ENCODE assay signal across 31 cellular contexts in genomic region chr2:36382472-36382871, GRCh38.
"Had no signal": no experiment of that assay in that cellular context is flagged by ENCODE, and none has a peak within 500 bp of the region (broad histone marks: within the 10 kb centered on the region; RNA-seq: fewer than 3 reads in every experiment).

No MANE protein-coding gene starts in this region.

- DNase-seq: activated B cell treated with CpG ODN at 0.5 μM for 24 hours; activated CD4-positive, alpha-beta memory T cell treated with anti-CD3 and anti-CD28 coated beads for 36 hours; activated CD4-positive, alpha-beta T cell treated with anti-CD3 and anti-CD28 coated beads for 4 hours; activated CD4-positive, alpha-beta T cell treated with anti-CD3 and anti-CD28 coated beads, Interleukin-2, amount 50 U/mL, for 1 hour; activated CD4-positive, CD25-positive, alpha-beta regulatory T cell treated with anti-CD3 and anti-CD28 coated beads, Interleukin-2, amount 50 U/mL, for 72 hours; activated CD8-positive, alpha-beta memory T cell treated with anti-CD3 and anti-CD28 coated beads, Interleukin-2, amount 50 U/mL, for 4 hours; activated gamma-delta T cell treated with Interleukin-2 at 50 U/mL for 16 hours; activated naive CD4-positive, alpha-beta T cell treated with anti-CD3 and anti-CD28 coated beads for 36 hours; activated T-cell treated with anti-CD3 and anti-CD28 coated beads for 4 hours; activated T-cell treated with anti-CD3 and anti-CD28 coated beads, Interleukin-2, amount 50 U/mL, for 4 hours; adrenal gland; central memory CD4-positive, alpha-beta T cell; MM.1S; MV-4-11; NCI-H1092; NCI-H1436 treated with DMSO at 0.1 percent for 48 hours; NCI-H1694 treated with DMSO at 0.1 percent for 48 hours; NCI-H2029; NCI-H345; NCI-H524 treated with DMSO at 0.1 percent for 48 hours; Right ventricle myocardium superior; SW 1271; T-helper 1 cell; T-helper 2 cell; T-helper 9 cell had no signal

- H3K9ac ChIP-seq: KMS-11 had no signal

- H3K27me3 Mint-ChIP-seq: activated B cell treated with CpG ODN at 0.5 μM for 24 hours, brain had no signal

- H3K27me3 ChIP-seq: adrenal gland had no signal

- H3K4me2 ChIP-seq: KMS-11 had no signal

- H3K9me3 ChIP-seq: adrenal gland had no signal

- H3K36me3 Mint-ChIP-seq: activated CD4-positive, alpha-beta memory T cell treated with anti-CD3 and anti-CD28 coated beads for 36 hours; activated naive CD4-positive, alpha-beta T cell treated with anti-CD3 and anti-CD28 coated beads, Interleukin-2, amount 50 U/mL, for 72 hours; brain had no signal

- H3K4me3 ChIP-seq: adrenal gland had no signal

- H3K4me3 Mint-ChIP-seq: activated B cell treated with CpG ODN at 0.5 μM for 24 hours; activated CD4-positive, alpha-beta memory T cell treated with anti-CD3 and anti-CD28 coated beads for 36 hours; activated naive CD4-positive, alpha-beta T cell treated with anti-CD3 and anti-CD28 coated beads for 36 hours; activated T-cell treated with anti-CD3 and anti-CD28 coated beads, Interleukin-2, amount 50 U/mL, for 4 hours; activated T-helper 1 cell treated with anti-CD3 and anti-CD28 coated beads, Interleukin-12 subunit alpha, Interleukin-12 subunit beta, Interleukin-2, Interleukin-4 antibody, amounts not matched to agents 30 ng/mL and 10 ng/mL and 1 ng/mL, durations not matched to agents 14 hours and 24 hours and 36 hours; brain had no signal

- H3K9me3 Mint-ChIP-seq: activated B cell treated with CpG ODN at 0.5 μM for 24 hours; activated CD4-positive, alpha-beta memory T cell treated with anti-CD3 and anti-CD28 coated beads for 36 hours; activated naive CD4-positive, alpha-beta T cell treated with anti-CD3 and anti-CD28 coated beads for 36 hours; activated naive CD4-positive, alpha-beta T cell treated with anti-CD3 and anti-CD28 coated beads, Interleukin-2, amount 50 U/mL, for 72 hours; activated T-cell treated with anti-CD3 and anti-CD28 coated beads, Interleukin-2, amount 50 U/mL, for 4 hours; activated T-helper 1 cell treated with anti-CD3 and anti-CD28 coated beads, Interleukin-12 subunit alpha, Interleukin-12 subunit beta, Interleukin-2, Interleukin-4 antibody, amounts not matched to agents 30 ng/mL and 10 ng/mL and 1 ng/mL, durations not matched to agents 14 hours and 24 hours and 36 hours; brain had no signal

- H3K27ac Mint-ChIP-seq: activated B cell treated with CpG ODN at 0.5 μM for 24 hours; activated CD4-positive, alpha-beta memory T cell treated with anti-CD3 and anti-CD28 coated beads for 36 hours; activated naive CD4-positive, alpha-beta T cell treated with anti-CD3 and anti-CD28 coated beads for 36 hours; activated naive CD4-positive, alpha-beta T cell treated with anti-CD3 and anti-CD28 coated beads, Interleukin-2, amount 50 U/mL, for 72 hours; activated T-helper 1 cell treated with anti-CD3 and anti-CD28 coated beads, Interleukin-12 subunit alpha, Interleukin-12 subunit beta, Interleukin-2, Interleukin-4 antibody, amounts not matched to agents 30 ng/mL and 10 ng/mL and 1 ng/mL, durations not matched to agents 14 hours and 24 hours and 36 hours; brain had no signal

- H3K27ac ChIP-seq: adrenal gland, KMS-11, VCaP had no signal

- H3K36me3 ChIP-seq: adrenal gland had no signal

- H3K4me1 Mint-ChIP-seq: activated B cell treated with CpG ODN at 0.5 μM for 24 hours had no signal

- H3K4me1 ChIP-seq: adrenal gland had no signal

- ATAC-seq: activated naive CD4-positive, alpha-beta T cell treated with anti-CD3 and anti-CD28 coated beads, Interleukin-2, amount 50 U/mL, for 72 hours; activated T-cell treated with anti-CD3 and anti-CD28 coated beads, Interleukin-2, amount 50 U/mL, for 4 hours had no signal

- FAIRE-seq: RCC 7860 had no signal
